In genomic region chr2:198374375-198375072, GRCh38 we compare ENCODE assay signal across 8 cellular contexts.
DNase-seq lines count a peak whose midpoint lies in the region; ATAC-seq and TF ChIP-seq lines count a peak whose summit lies in the region.
"Had no signal": no experiment of that assay in that cellular context is flagged by ENCODE, and none has a peak within 500 bp of the region (broad histone marks: within the 10 kb centered on the region; RNA-seq: fewer than 3 reads in every experiment).

No MANE protein-coding gene starts in this region.

- H3K27ac ChIP-seq in Panc1 (ENCODE audit: low read length), result no peak overlapping the region
- no peak overlapping the region for H3K27ac ChIP-seq in thyroid gland
- H3K27ac ChIP-seq in vagina, result no peak overlapping the region

- DNase-seq in EH (ENCODE audit: low read depth) (peak; percentile 77), HuH-7 (ENCODE audit: low spot score) (peak; percentile 6), Panc1 (ENCODE audit: low read depth, low spot score) (peak; percentile 30), dermis blood vessel endothelial cell (peak; percentile 51), nephron progenitor cell (peak; percentile 55), thyroid gland (no peak), vagina (ENCODE audit: extremely low spot score in 2 of 2) (no peak)

- H3K27ac Mint-ChIP-seq in nephron progenitor cell, result no peak overlapping the region
- H3K27ac Mint-ChIP-seq: activated naive CD4-positive, alpha-beta T cell treated with anti-CD3 and anti-CD28 coated beads, Interleukin-2, amount 50 U/mL, for 24 hours had no signal

- no peaks in the 10 kb centered on the region for H3K4me1 ChIP-seq in Panc1 (ENCODE audit: control insufficient read depth, insufficient read depth, low read length)
- H3K4me1 ChIP-seq in thyroid gland, result no peaks in the 10 kb centered on the region
- H3K4me1 ChIP-seq in vagina, result no peaks in the 10 kb centered on the region

- H3K27me3 ChIP-seq in Panc1 (ENCODE audit: control insufficient read depth, insufficient read depth, low read length) (no peaks in the 10 kb centered on the region; the same call in 1 of the 2 replicates), thyroid gland (no peaks in the 10 kb centered on the region), vagina (no peaks in the 10 kb centered on the region)

- TF ChIP-seq CTCF in Panc1 (IDR thresholded peaks at IDR 0.05) (peak; percentile 81; the same call in 1 of the 2 replicates), nephron progenitor cell (IDR thresholded peaks at IDR 0.05) (peak; percentile 87), thyroid gland (IDR thresholded peaks at IDR 0.05) (peak in 3 of 6 experiments; percentile 14 to 46 (median 16)), vagina (IDR thresholded peaks at IDR 0.05) (no peak)

- ATAC-seq in Panc1, result peak; percentile 70; the same call in 1 of the 2 replicates

- in situ Hi-C loops in Panc1 (cut with HindIII; ENCODE audit: low pct_unique_long_range_greater_than_20kb, low sequenced_read_pairs), result no loop called here

- 49 to 56% methylated on average over 3 of the region's 3 CpGs for WGBS in thyroid gland, 2 donors

- H3K27me3 Mint-ChIP-seq in nephron progenitor cell (ENCODE audit: low read depth, poor library complexity), result peaks cover 2% of the 10 kb centered on the region

- intact Hi-C loops in Panc1 (cut with micrococcal nuclease; ENCODE audit: unreplicated experiment) (loop anchor here (10.0 kb wide), 1 partner anchor 1110 kb away; no protein-coding TSS in a partner anchor), thyroid gland (cut with DNase I) (no loop called here), vagina (cut with DNase I) (no loop called here)

- H3K9me3 ChIP-seq in Panc1 (ENCODE audit: control insufficient read depth, insufficient read depth, low read depth, low read length) (no peaks in the 10 kb centered on the region), thyroid gland (no peaks in the 10 kb centered on the region), vagina (no peaks in the 10 kb centered on the region)

- no peak overlapping the region for H3K4me3 ChIP-seq in Panc1 (ENCODE audit: low read depth in 2 of 2, low read length in 2 of 2)
- no peak overlapping the region for H3K4me3 ChIP-seq in thyroid gland (replicated peaks in 1 of 3)
- no peak overlapping the region for H3K4me3 ChIP-seq in vagina

- no TSS peak for BruUV-seq in Panc1 (replicated peaks; lab: Mats Ljungman, UMichigan)

- no peaks in the 10 kb centered on the region for H3K36me3 Mint-ChIP-seq in nephron progenitor cell (ENCODE audit: low read depth)
- H3K36me3 Mint-ChIP-seq: activated naive CD4-positive, alpha-beta T cell treated with anti-CD3 and anti-CD28 coated beads, Interleukin-2, amount 50 U/mL, for 24 hours had no signal

- H3K36me3 ChIP-seq in Panc1 (ENCODE audit: control insufficient read depth, insufficient read depth, low read length), result no peaks in the 10 kb centered on the region
- no peaks in the 10 kb centered on the region for H3K36me3 ChIP-seq in thyroid gland
- H3K36me3 ChIP-seq in vagina, result no peaks in the 10 kb centered on the region

- CTCF ChIA-PET in Panc1 (lab: Charles Lee), result interaction anchor here (0.6 kb wide), 1 partner anchor 1201 kb away, joined by 7 read pairs; no protein-coding TSS in a partner anchor

- no peak for TF ChIP-seq POLR2A in thyroid gland (IDR thresholded peaks at IDR 0.05)
- no peak for TF ChIP-seq POLR2A in vagina (IDR thresholded peaks at IDR 0.05)

- POLR2A ChIA-PET in Panc1 (lab: Charles Lee), result no interaction called here

- no peaks in the 10 kb centered on the region for H3K9me3 Mint-ChIP-seq in nephron progenitor cell
- H3K9me3 Mint-ChIP-seq: activated naive CD4-positive, alpha-beta T cell treated with anti-CD3 and anti-CD28 coated beads, Interleukin-2, amount 50 U/mL, for 24 hours had no signal

- H3K4me3 Mint-ChIP-seq in nephron progenitor cell, result no peak overlapping the region
- H3K4me3 Mint-ChIP-seq: activated naive CD4-positive, alpha-beta T cell treated with anti-CD3 and anti-CD28 coated beads, Interleukin-2, amount 50 U/mL, for 24 hours had no signal

- H3K4me1 Mint-ChIP-seq in nephron progenitor cell, result peaks cover 5% of the 10 kb centered on the region

Comparison
In these comparisons a context has a peak if more than half of its experiments do, and no peak if none do; other contexts are left out.
1. DNase-seq: peak in EH (single experiment), HuH-7 (single experiment), Panc1 (single experiment), dermis blood vessel endothelial cell (single experiment) and nephron progenitor cell (single experiment); none in thyroid gland (0 of 2) and vagina (0 of 2).
2. CTCF ChIP-seq: peak in Panc1 (single experiment) and nephron progenitor cell (single experiment); none in vagina (0 of 3).